12 cellular contexts compared by ENCODE assay signal in the genomic region with DNA sequence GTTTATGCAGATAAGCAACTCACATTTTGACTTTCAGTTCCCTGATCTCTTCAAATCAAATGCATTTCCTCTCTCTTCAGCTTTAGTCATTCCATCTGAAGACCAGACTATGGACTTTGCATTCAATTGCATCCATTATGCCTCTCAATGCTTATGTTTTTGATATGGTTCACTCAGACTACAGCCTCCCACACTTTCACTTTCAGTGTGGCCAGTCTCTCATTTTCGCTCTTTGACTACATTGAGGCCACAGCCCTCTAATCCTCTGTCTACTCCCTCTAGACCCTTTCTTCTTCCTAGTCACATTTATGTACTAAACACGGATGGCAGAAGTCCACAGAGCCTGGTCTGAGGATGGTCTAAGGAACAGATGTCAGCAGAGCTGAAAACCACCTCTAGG. TPM values are rescaled to one million over a fixed set of nuclear protein-coding genes. Genes with fewer than 3 reads are reported as not detected.
A peak's percentile ranks its signal among the peaks of the same experiment; 100 is the strongest.
DNase-seq lines count a peak whose midpoint lies in the region; ATAC-seq and TF ChIP-seq lines count a peak whose summit lies in the region.
"Had no signal": no experiment of that assay in that cellular context is flagged by ENCODE, and none has a peak within 500 bp of the region (broad histone marks: within the 10 kb centered on the region; RNA-seq: fewer than 3 reads in every experiment).

No MANE protein-coding gene starts in this region.

- no peak for DNase-seq in glomerular visceral epithelial cell (ENCODE audit: extremely low spot score)
- no peak for DNase-seq in psoas muscle
- no peak for DNase-seq in suprapubic skin (ENCODE audit: low spot score in 2 of 2)
- DNase-seq: CD8-positive, alpha-beta T cell; hippocampal formation; NCI-H2081 treated with DMSO at 0.1 percent for 48 hours had no signal

- intact Hi-C loops in psoas muscle (cut with DNase I) = no loop called here

- H3K4me1 ChIP-seq in gastroesophageal sphincter = no peaks in the 10 kb centered on the region
- no peaks in the 10 kb centered on the region for H3K4me1 ChIP-seq in psoas muscle
- no peaks in the 10 kb centered on the region for H3K4me1 ChIP-seq in suprapubic skin

- no peak overlapping the region for H3K27ac ChIP-seq in gastroesophageal sphincter
- no peak overlapping the region for H3K27ac ChIP-seq in psoas muscle
- H3K27ac ChIP-seq in suprapubic skin = no peak overlapping the region

- TF ChIP-seq POLR2A in gastroesophageal sphincter (IDR thresholded peaks at IDR 0.05) = no peak
- TF ChIP-seq POLR2A in suprapubic skin (IDR thresholded peaks at IDR 0.05) = no peak

- H3K4me3 ChIP-seq in gastroesophageal sphincter (no peak overlapping the region), psoas muscle (no peak overlapping the region), suprapubic skin (no peak overlapping the region)
- H3K4me3 ChIP-seq: lung had no signal

- H3K27me3 ChIP-seq in gastroesophageal sphincter (no peaks in the 10 kb centered on the region), psoas muscle (ENCODE audit: insufficient read depth in 3 of 3, low read length in 2 of 3) (no peaks in the 10 kb centered on the region), suprapubic skin (no peaks in the 10 kb centered on the region)

- WGBS in gastroesophageal sphincter (ENCODE audit: low coverage in 1 of 2), 2 donors = no CpG with 5 or more reads among the region's 2 CpGs
- whole genome bisulfite sequencing in psoas muscle, 3 donors = 85 to 90% (median 88%) methylated on average over 2 of the region's 2 CpGs
- 94% methylated on average over 2 of the region's 2 CpGs for WGBS in suprapubic skin

- H3K36me3 ChIP-seq in gastroesophageal sphincter (no peaks in the 10 kb centered on the region), psoas muscle (ENCODE audit: insufficient read depth in 1 of 2, low read depth in 1 of 2) (no peaks in the 10 kb centered on the region), suprapubic skin (no peaks in the 10 kb centered on the region)

- TF ChIP-seq CTCF in gastroesophageal sphincter (IDR thresholded peaks at IDR 0.05) = no peak
- TF ChIP-seq CTCF in psoas muscle (IDR thresholded peaks at IDR 0.05) = no peak
- no peak for TF ChIP-seq CTCF in suprapubic skin (IDR thresholded peaks at IDR 0.05)

- TF ChIP-seq EP300 in gastroesophageal sphincter (IDR thresholded peaks at IDR 0.05) (no peak), suprapubic skin (IDR thresholded peaks at IDR 0.05) (no peak)

- H3K9me3 ChIP-seq in gastroesophageal sphincter (no peaks in the 10 kb centered on the region), psoas muscle (no peaks in the 10 kb centered on the region), suprapubic skin (no peaks in the 10 kb centered on the region)

- ATAC-seq in GM19395 (IDR thresholded peaks at IDR 0.05; ENCODE audit: unreplicated experiment) = peak; percentile 83
- ATAC-seq in HG02852 (IDR thresholded peaks at IDR 0.05; ENCODE audit: unreplicated experiment) = peak; percentile 86
- peak; percentile 53 for ATAC-seq in HG03558 (IDR thresholded peaks at IDR 0.05; ENCODE audit: extremely low read depth, unreplicated experiment)
- ATAC-seq in gastroesophageal sphincter = no peak
- ATAC-seq in psoas muscle = no peak
- ATAC-seq: CD8-positive, alpha-beta T cell; stimulated activated effector memory CD8-positive, alpha-beta T cell treated with anti-CD3 and anti-CD28 coated beads, Interleukin-12 subunit alpha, Interleukin-12 subunit beta, amount 100 ng/mL, for 72 hours had no signal

RNA-seq across cellular contexts. Expression of a gene that starts 24.5 kb away (rescaled TPM):
- total RNA-seq in gastroesophageal sphincter (1 to 10 TPM; 3.0 to 8.3 (median 8.1) TPM), psoas muscle (1 to 10 TPM; 3.0 to 7.0 (median 3.8) TPM), suprapubic skin (1 to 10 TPM; 2.3 to 8.1 (median 4.1) TPM)
- polyA plus RNA-seq in psoas muscle = 1 to 10 TPM; 1.8 to 2.9 (median 2.1) TPM
- total RNA-seq: CD8-positive, alpha-beta T cell had no signal

Comparison
In these comparisons a context has a peak if more than half of its experiments do, and no peak if none do; other contexts are left out.
1. ATAC-seq: peak in GM19395 (single experiment), HG02852 (single experiment) and HG03558 (single experiment); none in gastroesophageal sphincter (single experiment) and psoas muscle (0 of 4).